In the genomic region with DNA sequence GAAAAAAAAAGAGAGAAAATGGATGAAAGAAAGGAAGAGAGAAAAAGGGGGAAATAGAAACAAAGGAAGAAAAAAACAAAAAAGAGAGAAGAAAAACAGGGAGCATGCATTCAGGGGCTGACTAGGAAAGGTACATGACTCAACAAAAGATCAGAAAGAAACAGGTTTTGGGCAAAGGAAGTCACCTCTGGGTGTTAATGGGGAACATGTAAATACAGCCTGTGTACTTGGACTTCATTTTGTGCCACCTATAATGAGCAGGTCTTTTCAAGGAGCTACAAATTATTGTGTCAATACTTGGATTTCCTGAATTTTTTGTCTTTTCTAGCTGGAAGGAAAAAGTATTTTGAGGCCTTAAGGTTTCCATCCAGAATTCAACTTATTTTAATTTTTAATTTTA, we compare ENCODE assay signal across 1 cellular context.
TF ChIP-seq lines count a peak whose summit lies in the region.

No MANE protein-coding gene starts in this region.

TF ChIP-seq in K562, 482 proteins besides CTCF, POLR2A, EP300 and RAD21 (continued from another document):
- TF ChIP-seq, protein P1, sequence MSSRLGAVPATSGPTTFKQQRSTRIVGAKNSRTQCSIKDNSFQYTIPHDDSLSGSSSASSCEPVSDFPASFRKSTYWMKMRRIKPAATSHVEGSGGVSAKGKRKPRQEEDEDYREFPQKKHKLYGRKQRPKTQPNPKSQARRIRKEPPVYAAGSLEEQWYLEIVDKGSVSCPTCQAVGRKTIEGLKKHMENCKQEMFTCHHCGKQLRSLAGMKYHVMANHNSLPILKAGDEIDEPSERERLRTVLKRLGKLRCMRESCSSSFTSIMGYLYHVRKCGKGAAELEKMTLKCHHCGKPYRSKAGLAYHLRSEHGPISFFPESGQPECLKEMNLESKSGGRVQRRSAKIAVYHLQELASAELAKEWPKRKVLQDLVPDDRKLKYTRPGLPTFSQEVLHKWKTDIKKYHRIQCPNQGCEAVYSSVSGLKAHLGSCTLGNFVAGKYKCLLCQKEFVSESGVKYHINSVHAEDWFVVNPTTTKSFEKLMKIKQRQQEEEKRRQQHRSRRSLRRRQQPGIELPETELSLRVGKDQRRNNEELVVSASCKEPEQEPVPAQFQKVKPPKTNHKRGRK (tag; IDR thresholded peaks at IDR 0.05) = peak; percentile 69; the same call in 1 of the 2 replicates
TF ChIP-seq in K562: peak in this region for 1.
